Comparison of ENCODE assay signal across 8 cellular contexts in the genomic region with DNA sequence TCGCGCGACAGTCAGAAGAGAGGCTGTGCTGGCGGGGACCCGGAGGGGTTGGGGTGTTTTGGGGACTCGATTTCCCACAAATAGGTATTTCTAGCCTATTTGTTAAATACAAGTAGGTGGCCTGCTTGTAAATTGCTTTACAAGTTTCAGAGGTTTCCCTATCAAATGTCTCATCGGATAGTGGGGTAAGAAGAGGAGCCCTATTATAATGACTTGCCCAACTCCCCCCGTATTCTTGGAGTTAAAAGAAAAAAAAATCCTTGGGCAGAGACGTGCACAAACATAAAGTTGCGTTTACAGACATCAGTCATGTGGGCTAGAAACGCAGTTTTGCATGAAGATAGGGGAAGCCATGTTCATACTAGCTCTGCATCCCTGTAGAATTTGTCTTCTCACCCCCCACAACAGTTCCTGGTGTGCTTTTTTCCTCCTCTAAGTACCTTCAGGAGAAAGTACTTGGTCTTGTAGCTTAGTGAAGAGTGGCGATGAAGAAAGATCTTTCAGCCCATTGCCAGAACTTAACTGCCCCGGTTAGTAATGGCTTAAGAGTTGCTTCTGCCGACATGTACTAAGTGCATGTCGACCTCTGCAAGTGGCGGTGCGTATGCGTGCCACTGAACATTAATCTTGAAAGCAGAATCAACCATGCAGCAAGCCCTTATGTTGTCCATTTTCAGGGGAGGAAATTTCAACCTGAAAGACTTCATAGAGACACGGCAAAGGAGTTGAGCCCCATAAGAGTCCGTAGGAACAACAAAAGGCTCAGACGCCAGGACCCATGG. TPM values are rescaled to one million over a fixed set of nuclear protein-coding genes. Genes with fewer than 3 reads are reported as not detected.
DNase-seq lines count a peak whose midpoint lies in the region; ATAC-seq and TF ChIP-seq lines count a peak whose summit lies in the region.

No MANE protein-coding gene starts in this region.

- intact Hi-C loops in heart left ventricle (cut with DNase I) (loop anchor here in 6 of 10 donors (2.0 to 10.0 kb wide), 9 partner anchors 53 to 393 kb away; a partner anchor contains a TSS), cardiac septum (cut with DNase I) (loop anchor here (5.0 kb wide), 1 partner anchor 70 kb away; no protein-coding TSS in a partner anchor)

- H3K9me3 ChIP-seq in heart left ventricle (peaks cover 0 to 2% (median 0%) of the 10 kb centered on the region in 12 donors), Peyer's patch (no peaks in the 10 kb centered on the region)

- H3K27me3 ChIP-seq in heart left ventricle = no peaks in the 10 kb centered on the region
- no peaks in the 10 kb centered on the region for H3K27me3 ChIP-seq in Peyer's patch

- ATAC-seq in heart left ventricle = no peak

- peak overlapping the region in 11 of 12 donors; percentile 71 to 91 (median 88) for H3K4me3 ChIP-seq in heart left ventricle
- H3K4me3 ChIP-seq in Peyer's patch = peak overlapping the region; percentile 77 to 91 (median 88)
- peak overlapping the region; percentile 95 for H3K4me3 ChIP-seq in fibroblast of mammary gland (ENCODE audit: control insufficient read depth, low read depth, low read length)
- peak overlapping the region; percentile 73 to 94 (median 82) for H3K4me3 ChIP-seq in skin epidermis

- peak overlapping the region in 9 of 12 donors; percentile 37 to 99 (median 99) for H3K27ac ChIP-seq in heart left ventricle
- peak overlapping the region; percentile 90 to 96 (median 94) for H3K27ac ChIP-seq in Peyer's patch
- H3K27ac ChIP-seq in skin epidermis = peak overlapping the region in 18 of 21 experiments; percentile 57 to 99 (median 98)

- H3K36me3 ChIP-seq in heart left ventricle = peaks cover 0 to 9% (median 6%) of the 10 kb centered on the region in 9 donors
- H3K36me3 ChIP-seq in Peyer's patch = no peaks in the 10 kb centered on the region

- DNase-seq in heart left ventricle = no peak
- DNase-seq in cardiac septum (ENCODE audit: low spot score) = no peak
- DNase-seq in Peyer's patch = no peak
- no peak for DNase-seq in fibroblast of mammary gland (ENCODE audit: low read depth)
- DNase-seq in SHP77 treated with DMSO at 0.1 percent for 48 hours (lab: John Stamatoyannopoulos, UW) = no peak
- DNase-seq in RKO (ENCODE audit: low spot score) = no peak
- DNase-seq in CD1c-positive myeloid dendritic cell (ENCODE audit: extremely low spot score) = no peak

- TF ChIP-seq CTCF in heart left ventricle (IDR thresholded peaks at IDR 0.05) (no peak), Peyer's patch (IDR thresholded peaks at IDR 0.05) (no peak), fibroblast of mammary gland (conservative IDR thresholded peaks at IDR 0.05; ENCODE audit: control insufficient read depth, insufficient read depth, low read depth, low read length) (no peak)

- 47 to 50% (median 48%) methylated on average over 21 of the region's 21 CpGs for WGBS in heart left ventricle, 4 donors

- TF ChIP-seq POLR2A in heart left ventricle (IDR thresholded peaks at IDR 0.05) = no peak
- TF ChIP-seq POLR2A in Peyer's patch (IDR thresholded peaks at IDR 0.05) = no peak

- H3K4me1 ChIP-seq in heart left ventricle (peaks cover 0 to 40% (median 35%) of the 10 kb centered on the region in 12 donors), Peyer's patch (peaks cover 0 to 36% (median 8%) of the 10 kb centered on the region in 4 donors)

RNA-seq across cellular contexts. Expression of a gene that starts 0.8 kb away (rescaled TPM):
- 10 to 100 TPM; 36.9 to 86.3 (median 67.3) TPM for total RNA-seq in heart left ventricle
- 10 to 100 TPM; 24.8 to 47.6 TPM for polyA plus RNA-seq in heart left ventricle
- total RNA-seq in cardiac septum = 75.0 TPM
- 100 to 1,000 TPM in 1 of 4 donors, 10 to 100 TPM in 3; 58.4 to 103 (median 79.7) TPM for total RNA-seq in Peyer's patch

RNA-seq across cellular contexts. Expression of a gene that starts 53.6 kb away (rescaled TPM):
- total RNA-seq in heart left ventricle (100 to 1,000 TPM in 8 of 9 donors, 10 to 100 TPM in 1; 85.1 to 219 (median 141) TPM), cardiac septum (172 TPM), Peyer's patch (10 to 100 TPM; 14.9 to 26.4 (median 19.8) TPM)
- polyA plus RNA-seq in heart left ventricle = 100 to 1,000 TPM in 1 of 2 donors, 10 to 100 TPM in 1; 78.8 to 271 TPM

RNA-seq across cellular contexts. Expression of a gene that starts 55.1 kb away (rescaled TPM):
- total RNA-seq in heart left ventricle (10 to 100 TPM in 2 of 9 donors, 1 to 10 TPM in 7; 1.6 to 25.2 (median 4.7) TPM), cardiac septum (3.2 TPM), Peyer's patch (10 to 100 TPM in 2 of 4 donors, 1 to 10 TPM in 2; 3.9 to 63.5 (median 13.2) TPM)
- 1 to 10 TPM; 4.7 to 6.3 TPM for polyA plus RNA-seq in heart left ventricle
